Comparison of ENCODE assay signal across 8 cellular contexts in genomic region chr19:51688665-51689571, GRCh38. TPM values are rescaled to one million over a fixed set of nuclear protein-coding genes. Genes with fewer than 3 reads are reported as not detected.
DNase-seq lines count a peak whose midpoint lies in the region; ATAC-seq and TF ChIP-seq lines count a peak whose summit lies in the region.

No MANE protein-coding gene starts in this region.

- H3K36me3 ChIP-seq in cardiac muscle cell: no peaks in the 10 kb centered on the region

- no peaks in the 10 kb centered on the region for H3K27me3 ChIP-seq in cardiac muscle cell

- H3K4me3 ChIP-seq in cardiac muscle cell: peak overlapping the region; percentile 54

- H3K9me3 ChIP-seq in cardiac muscle cell (ENCODE audit: low read depth): no peaks in the 10 kb centered on the region

- peak overlapping the region; percentile 51 for H3K27ac ChIP-seq in cardiac muscle cell

- no peak for TF ChIP-seq CTCF in cardiac muscle cell (IDR thresholded peaks at IDR 0.05; ENCODE audit: low read depth, low read length)

- peak; percentile 21 for DNase-seq in stimulated activated CD4-positive, alpha-beta T cell treated with anti-CD3 and anti-CD28 coated beads, Interleukin-4, amount 100 ng/mL, for 1 hour
- DNase-seq in stimulated activated CD4-positive, alpha-beta T cell treated with anti-CD3 and anti-CD28 coated beads, Interleukin-12 subunit alpha, Interleukin-12 subunit beta, amount 100 ng/mL, for 4 hours: no peak
- DNase-seq in NCI-H446 treated with DMSO at 0.1 percent for 48 hours (lab: John Stamatoyannopoulos, UW) (peak; percentile 85), amniotic stem cell (lab: John Stamatoyannopoulos, UW) (peak; percentile 89), cardiac muscle cell (ENCODE audit: low read depth in 1 of 2, low spot score in 1 of 2) (peak; percentile 92 to 99), nucleus accumbens (lab: John Stamatoyannopoulos, UW) (peak in 54 of 56 donors; percentile 51 to 96 (median 89))

- ATAC-seq in HG03097 (IDR thresholded peaks at IDR 0.05; ENCODE audit: low FRiP score, unreplicated experiment): no peak
- no peak for ATAC-seq in HG03571 (IDR thresholded peaks at IDR 0.05; ENCODE audit: unreplicated experiment)

- peaks cover 17% of the 10 kb centered on the region for H3K4me1 ChIP-seq in cardiac muscle cell (ENCODE audit: low read depth)

RNA-seq across cellular contexts. Expression of gene SPACA6, which starts 4.2 kb away (rescaled TPM):
- total RNA-seq in cardiac muscle cell: 13.8 and 23.4 TPM in 2 replicates
- polyA plus RNA-seq in cardiac muscle cell: 11.0 and 16.5 TPM in 2 replicates

RNA-seq across cellular contexts. Expression of gene HAS1, which starts 34.9 kb away (rescaled TPM):
- 0.11 and 0.27 TPM in 2 replicates for total RNA-seq in cardiac muscle cell
- polyA plus RNA-seq in cardiac muscle cell: 0.46 and 0.61 TPM in 2 replicates

RNA-seq across cellular contexts. Expression of gene SIGLEC14, which starts 42.3 kb away (rescaled TPM):
- not detected in 2 replicates for total RNA-seq in cardiac muscle cell
- polyA plus RNA-seq in cardiac muscle cell: not detected in 2 replicates

RNA-seq across cellular contexts. Expression of gene SIGLEC5, which starts 58.7 kb away (rescaled TPM):
- not detected in 2 replicates for total RNA-seq in cardiac muscle cell
- polyA plus RNA-seq in cardiac muscle cell: not detected in 2 replicates
